In the genomic region with DNA sequence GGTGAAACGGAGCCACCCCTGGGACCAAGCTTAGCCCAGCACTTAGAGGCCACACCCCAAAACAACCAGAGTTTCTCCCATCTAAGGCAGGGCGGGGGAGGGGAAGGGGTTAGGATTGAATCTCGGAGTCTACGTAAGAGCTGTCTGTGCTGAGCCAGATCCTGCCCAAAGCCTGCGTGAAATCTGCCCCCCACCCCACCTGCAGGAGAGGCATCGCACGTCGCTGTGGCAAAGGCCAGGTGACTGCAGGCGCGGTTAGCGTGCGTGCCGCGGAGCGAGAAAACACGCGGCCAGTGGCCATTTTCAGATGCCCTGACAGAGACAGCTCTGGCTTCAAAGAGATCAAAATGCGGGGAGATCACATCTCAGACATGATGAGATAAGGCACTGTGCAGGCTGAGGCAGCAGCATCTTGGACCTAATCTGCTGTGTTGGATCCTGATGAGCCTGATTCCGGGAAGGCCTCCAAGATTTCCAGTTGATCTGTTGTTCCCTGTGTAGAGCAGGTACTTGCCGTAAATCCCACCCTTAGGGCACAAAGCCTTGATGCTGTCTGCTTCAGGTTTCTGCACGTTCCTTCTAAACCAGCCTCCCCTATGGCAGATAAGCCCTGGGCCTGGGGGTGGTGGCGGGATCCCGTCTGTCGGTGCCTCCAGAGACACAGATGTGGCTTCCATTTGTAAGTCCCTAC, we compare ENCODE assay signal across 17 cellular contexts. TPM values are rescaled to one million over a fixed set of nuclear protein-coding genes. Genes with fewer than 3 reads are reported as not detected.
A peak's percentile ranks its signal among the peaks of the same experiment; 100 is the strongest.
DNase-seq lines count a peak whose midpoint lies in the region; ATAC-seq, FAIRE-seq and TF ChIP-seq lines count a peak whose summit lies in the region.
"Had no signal": no experiment of that assay in that cellular context is flagged by ENCODE, and none has a peak within 500 bp of the region (broad histone marks: within the 10 kb centered on the region; RNA-seq: fewer than 3 reads in every experiment).

No MANE protein-coding gene starts in this region.

- H3K4me3 Mint-ChIP-seq in T-helper 17 cell: peak overlapping the region; percentile 25

- H3K27ac ChIP-seq in HepG2 (ENCODE audit: extremely low read length, insufficient read depth, low read length) (no peak overlapping the region), right lobe of liver (no peak overlapping the region), A673 (ENCODE audit: low read depth, low read length, poor library complexity, severe bottlenecking) (no peak overlapping the region)
- H3K27ac ChIP-seq: Peyer's patch had no signal

- peaks cover 4% of the 10 kb centered on the region for H3K27me3 Mint-ChIP-seq in T-helper 17 cell

- 67% methylated on average over 21 of the region's 24 CpGs for WGBS in HepG2 (ENCODE audit: low lambda C conversion rate)
- WGBS in right lobe of liver (ENCODE audit: insufficient coverage, low coverage, low lambda C conversion rate, missing lambda C conversion rate): 87% methylated on average over 10 of the region's 24 CpGs

- peaks cover 23% of the 10 kb centered on the region for H3K4me1 Mint-ChIP-seq in T-helper 17 cell

- no peak overlapping the region for H3K9ac ChIP-seq in HepG2 (ENCODE audit: insufficient read depth, low read depth, low read length)

- H2AFZ ChIP-seq in HepG2 (ENCODE audit: low read length): no peak overlapping the region

- ATAC-seq in HepG2: no peak
- ATAC-seq in right lobe of liver: no peak
- no peak for ATAC-seq in T-helper 17 cell
- ATAC-seq in GM18868 (IDR thresholded peaks at IDR 0.05; ENCODE audit: unreplicated experiment): no peak
- no peak for ATAC-seq in HG03280 (IDR thresholded peaks at IDR 0.05; ENCODE audit: unreplicated experiment)

- DNase-seq in HepG2 (ENCODE audit: low spot score): no peak
- no peak for DNase-seq in right lobe of liver
- DNase-seq in T-helper 17 cell: no peak
- DNase-seq in A673 (ENCODE audit: low spot score): no peak
- DNase-seq: ACHN, DMS 273 treated with DMSO at 0.1 percent for 48 hours, H7, NCI-H187 treated with DMSO at 0.1 percent for 48 hours, NCI-H2171, NCI-H774, Peyer's patch had no signal

- no peak for FAIRE-seq in HepG2 (lab: Jason Lieb, UNC)

- no peak for TF ChIP-seq EP300 in HepG2 (IDR thresholded peaks at IDR 0.05; ENCODE audit: low read depth in 2 of 2, low read length in 2 of 2)
- no peak for TF ChIP-seq EP300 in HepG2 (CRISPR knock-in tag; IDR thresholded peaks at IDR 0.05; ENCODE audit: borderline replicate concordance)

- TF ChIP-seq POLR2A in HepG2 (IDR thresholded peaks at IDR 0.05; ENCODE audit: insufficient read depth in 1 of 2, low read depth in 2 of 2, low read length in 2 of 2): no peak
- no peak for TF ChIP-seq POLR2A in right lobe of liver (IDR thresholded peaks at IDR 0.05)

- H3K4me3 ChIP-seq in HepG2 (replicated peaks in 1 of 3; ENCODE audit: insufficient read depth in 1 of 3, low read depth in 2 of 3, low read length in 3 of 3) (no peak overlapping the region), right lobe of liver (no peak overlapping the region), iPS-18c (ENCODE audit: insufficient read depth, low read depth, low read length) (peak overlapping the region; percentile 9; the same call in 1 of the 2 replicates), A673 (ENCODE audit: low read depth, low read length, poor library complexity, severe bottlenecking) (no peak overlapping the region)
- H3K4me3 ChIP-seq: Peyer's patch had no signal

- peaks cover 6% of the 10 kb centered on the region for H4K20me1 ChIP-seq in HepG2 (ENCODE audit: insufficient read depth, low read length)

- POLR2A ChIA-PET in HepG2 (lab: Yijun Ruan, JAX): no interaction called here
- POLR2A ChIA-PET in A673 (lab: Charles Lee; ENCODE audit: low non-redundant PET): no interaction called here

- H3K4me2 ChIP-seq in HepG2 (ENCODE audit: low read depth, low read length): no peak overlapping the region

- CTCF ChIA-PET in HepG2 (lab: Yijun Ruan, JAX; ENCODE audit: low intra/inter-chr PET ratio, low total read pairs): no interaction called here
- CTCF ChIA-PET in A673 (lab: Charles Lee): no interaction called here

- intact Hi-C loops in HepG2 (cut with micrococcal nuclease; ENCODE audit: unreplicated experiment) (loop anchor here (5.0 kb wide), 2 partner anchors 379 to 1729 kb away; no protein-coding TSS in a partner anchor), right lobe of liver (cut with DNase I) (no loop called here), A673 (cut with micrococcal nuclease; ENCODE audit: unreplicated experiment) (no loop called here)

- TF ChIP-seq CTCF in HepG2 (CRISPR knock-in tag; IDR thresholded peaks at IDR 0.05) (no peak), right lobe of liver (IDR thresholded peaks at IDR 0.05) (no peak), A673 (conservative IDR thresholded peaks at IDR 0.05; ENCODE audit: low read depth, low read length) (no peak)

- H3K36me3 ChIP-seq in HepG2 (replicated peaks in 1 of 2; ENCODE audit: control insufficient read depth in 1 of 2, insufficient read depth in 2 of 2, low read length in 2 of 2) (no peaks in the 10 kb centered on the region), right lobe of liver (no peaks in the 10 kb centered on the region), A673 (ENCODE audit: insufficient read depth, low read length, poor library complexity, severe bottlenecking) (no peaks in the 10 kb centered on the region)
- H3K36me3 ChIP-seq: Peyer's patch had no signal

- H3K4me1 ChIP-seq in HepG2 (ENCODE audit: insufficient read depth, low read length): peaks cover 42% of the 10 kb centered on the region
- H3K4me1 ChIP-seq in right lobe of liver: peaks cover 0 to 14% (median 4%) of the 10 kb centered on the region in 4 donors
- peaks cover 12% of the 10 kb centered on the region for H3K4me1 ChIP-seq in A673 (ENCODE audit: insufficient read depth, low read length, poor library complexity, severe bottlenecking)

- no peaks in the 10 kb centered on the region for H3K9me3 ChIP-seq in HepG2 (ENCODE audit: low read length)
- H3K9me3 ChIP-seq in right lobe of liver: no peaks in the 10 kb centered on the region
- no peaks in the 10 kb centered on the region for H3K9me3 ChIP-seq in T-helper 17 cell (ENCODE audit: control insufficient read depth, low read length, poor library complexity, severe bottlenecking)
- H3K9me3 ChIP-seq in iPS-18c (ENCODE audit: control insufficient read depth, insufficient read depth, low read length): peaks cover 2% of the 10 kb centered on the region
- no peaks in the 10 kb centered on the region for H3K9me3 ChIP-seq in A673 (ENCODE audit: low read depth, low read length, poor library complexity, severe bottlenecking)
- H3K9me3 ChIP-seq: Peyer's patch had no signal

- BruUV-seq in HepG2 (replicated peaks; lab: Mats Ljungman, UMichigan): no TSS peak
- no TSS peak for BruUV-seq in A673 (replicated peaks; lab: Mats Ljungman, UMichigan)

- no peak overlapping the region for H3K27ac Mint-ChIP-seq in T-helper 17 cell

- H3K27me3 ChIP-seq in HepG2 (ENCODE audit: control insufficient read depth in 1 of 2, insufficient read depth in 2 of 2, low read length in 2 of 2) (peaks cover 16 to 60% of the 10 kb centered on the region in 2 experiments), right lobe of liver (no peaks in the 10 kb centered on the region), A673 (replicated peaks; ENCODE audit: insufficient read depth, low read depth, low read length, poor library complexity) (no peaks in the 10 kb centered on the region)
- H3K27me3 ChIP-seq: Peyer's patch had no signal

- H3K36me3 Mint-ChIP-seq in T-helper 17 cell (ENCODE audit: low read depth): no peaks in the 10 kb centered on the region

- TF ChIP-seq RAD21 in HepG2 (CRISPR knock-in tag; IDR thresholded peaks at IDR 0.05): no peak

- H3K79me2 ChIP-seq in HepG2 (ENCODE audit: insufficient read depth, low read length): peaks cover 16% of the 10 kb centered on the region

- in situ Hi-C loops in HepG2 (cut with HindIII; ENCODE audit: extremely low pct_ligation_motif_present, low pct_unique_long_range_greater_than_20kb): no loop called here

RNA-seq across cellular contexts. Expression of a gene that starts 2.5 kb away (rescaled TPM):
- total RNA-seq in HepG2 (2016; rRNA removed; fragmentation: Illumina TruSeq; extraction: Trizol): 10.1 and 27.1 TPM in 2 replicates
- total RNA-seq in HepG2 (2016; cell fraction: cytosol; rRNA removed; fragmentation: Illumina TruSeq; extraction: Trizol; ENCODE audit: low read depth): 2.0 and 2.2 TPM in 2 replicates
- total RNA-seq in HepG2 (2016; cell fraction: insoluble cytoplasmic fraction; rRNA removed; fragmentation: Illumina TruSeq; extraction: Trizol): 9.0 and 27.0 TPM in 2 replicates
- 4.9 and 5.5 TPM in 2 replicates for total RNA-seq in HepG2 (2016; cell fraction: membrane; rRNA removed; fragmentation: Illumina TruSeq; extraction: Trizol)
- 29.4 and 33.0 TPM in 2 replicates for total RNA-seq in HepG2 (2016; cell fraction: nucleus; rRNA removed; fragmentation: Illumina TruSeq; extraction: Trizol)
- 36.4 and 42.1 TPM in 2 replicates for polyA plus RNA-seq in HepG2 (2011; rRNA removed)
- 18.1 and 19.6 TPM in 2 replicates for polyA plus RNA-seq in HepG2 (2011; cell fraction: cytosol; rRNA removed)
- polyA plus RNA-seq in HepG2 (2011; cell fraction: nucleus; rRNA removed): 53.2 and 71.8 TPM in 2 replicates
- polyA plus RNA-seq in HepG2 (2012): 28.3 and 37.6 TPM in 2 replicates
- polyA plus RNA-seq in HepG2 (2016; cell fraction: cytosol; fragmentation: Illumina TruSeq; extraction: Trizol; ENCODE audit: low read depth): 1.3 and 1.4 TPM in 2 replicates
- 8.1 and 10.4 TPM in 2 replicates for polyA plus RNA-seq in HepG2 (2016; cell fraction: insoluble cytoplasmic fraction; fragmentation: Illumina TruSeq; extraction: Trizol; ENCODE audit: low read depth)
- 2.5 and 3.2 TPM in 2 replicates for polyA plus RNA-seq in HepG2 (2016; cell fraction: membrane; fragmentation: Illumina TruSeq; extraction: Trizol; ENCODE audit: low read depth)
- 56.3 and 58.3 TPM in 2 replicates for polyA plus RNA-seq in HepG2 (2016; cell fraction: nucleus; fragmentation: Illumina TruSeq; extraction: Trizol; ENCODE audit: insufficient read depth, low read depth)
- polyA minus RNA-seq in HepG2 (2011; rRNA and poly(A)+ RNA removed; ENCODE audit: low replicate concordance): 28.3 and 40.5 TPM in 2 replicates
- 18.7 and 20.4 TPM in 2 replicates for polyA minus RNA-seq in HepG2 (2011; cell fraction: cytosol; rRNA and poly(A)+ RNA removed)
- 26.1 and 26.5 TPM in 2 replicates for polyA minus RNA-seq in HepG2 (2011; cell fraction: nucleus; rRNA and poly(A)+ RNA removed)
- total RNA-seq in right lobe of liver: 1 to 10 TPM; 2.9 to 8.7 (median 6.4) TPM
- 10 to 100 TPM; 12.6 to 15.5 TPM for total RNA-seq in T-helper 17 cell
- 38.0 and 43.7 TPM in 2 replicates for total RNA-seq in A673 (2021)

RNA-seq across cellular contexts. Expression of a gene that starts 43.2 kb away (rescaled TPM):
- total RNA-seq in HepG2 (2016; rRNA removed; fragmentation: Illumina TruSeq; extraction: Trizol) (not detected in 2 replicates), right lobe of liver (not detected), T-helper 17 cell (under 1 TPM; 0.10 to 0.18 TPM), A673 (2021) (0.11 TPM in 1 of 2 replicates, not detected in the other)
- total RNA-seq in HepG2 (2016; cell fraction: cytosol; rRNA removed; fragmentation: Illumina TruSeq; extraction: Trizol; ENCODE audit: low read depth): not detected in 2 replicates
- total RNA-seq in HepG2 (2016; cell fraction: insoluble cytoplasmic fraction; rRNA removed; fragmentation: Illumina TruSeq; extraction: Trizol): not detected in 2 replicates
- not detected in 2 replicates for total RNA-seq in HepG2 (2016; cell fraction: membrane; rRNA removed; fragmentation: Illumina TruSeq; extraction: Trizol)
- total RNA-seq in HepG2 (2016; cell fraction: nucleus; rRNA removed; fragmentation: Illumina TruSeq; extraction: Trizol): not detected in 2 replicates
- not detected in 2 replicates for polyA plus RNA-seq in HepG2 (2011; rRNA removed)
- not detected in 2 replicates for polyA plus RNA-seq in HepG2 (2011; cell fraction: cytosol; rRNA removed)
- 0.03 TPM in 1 of 2 replicates, not detected in the other for polyA plus RNA-seq in HepG2 (2011; cell fraction: nucleus; rRNA removed)
- not detected in 2 replicates for polyA plus RNA-seq in HepG2 (2012)
- not detected in 2 replicates for polyA plus RNA-seq in HepG2 (2016; cell fraction: cytosol; fragmentation: Illumina TruSeq; extraction: Trizol; ENCODE audit: low read depth)
- not detected in 2 replicates for polyA plus RNA-seq in HepG2 (2016; cell fraction: insoluble cytoplasmic fraction; fragmentation: Illumina TruSeq; extraction: Trizol; ENCODE audit: low read depth)
- polyA plus RNA-seq in HepG2 (2016; cell fraction: membrane; fragmentation: Illumina TruSeq; extraction: Trizol; ENCODE audit: low read depth): not detected in 2 replicates
- not detected in 2 replicates for polyA plus RNA-seq in HepG2 (2016; cell fraction: nucleus; fragmentation: Illumina TruSeq; extraction: Trizol; ENCODE audit: insufficient read depth, low read depth)
- 0.05 TPM in 1 of 2 replicates, not detected in the other for polyA minus RNA-seq in HepG2 (2011; rRNA and poly(A)+ RNA removed; ENCODE audit: low replicate concordance)
- not detected in 2 replicates for polyA minus RNA-seq in HepG2 (2011; cell fraction: cytosol; rRNA and poly(A)+ RNA removed)
- polyA minus RNA-seq in HepG2 (2011; cell fraction: nucleus; rRNA and poly(A)+ RNA removed): 0.13 TPM in 1 of 2 replicates, not detected in the other
- total RNA-seq: Daoy, LHCN-M2, Peyer's patch had no signal
- polyA plus RNA-seq: BJ had no signal

RNA-seq across cellular contexts. Expression of a gene that starts 55.8 kb away (rescaled TPM):
- total RNA-seq in HepG2 (2016; rRNA removed; fragmentation: Illumina TruSeq; extraction: Trizol) (0.13 TPM in 1 of 2 replicates, not detected in the other), right lobe of liver (under 1 TPM in 3 of 6 experiments, not detected in 3; 0.09 to 0.80 (median 0.62) TPM), T-helper 17 cell (under 1 TPM in 1 of 2 donors, not detected in 1; 0.12 TPM), A673 (2021) (not detected in 2 replicates)
- total RNA-seq in HepG2 (2016; cell fraction: cytosol; rRNA removed; fragmentation: Illumina TruSeq; extraction: Trizol; ENCODE audit: low read depth): not detected in 2 replicates
- 0.09 TPM in 1 of 2 replicates, not detected in the other for total RNA-seq in HepG2 (2016; cell fraction: insoluble cytoplasmic fraction; rRNA removed; fragmentation: Illumina TruSeq; extraction: Trizol)
- 0.10 TPM in 1 of 2 replicates, not detected in the other for total RNA-seq in HepG2 (2016; cell fraction: membrane; rRNA removed; fragmentation: Illumina TruSeq; extraction: Trizol)
- 0.16 and 0.28 TPM in 2 replicates for total RNA-seq in HepG2 (2016; cell fraction: nucleus; rRNA removed; fragmentation: Illumina TruSeq; extraction: Trizol)
- polyA plus RNA-seq in HepG2 (2011; rRNA removed): 0.03 and 0.09 TPM in 2 replicates
- polyA plus RNA-seq in HepG2 (2011; cell fraction: cytosol; rRNA removed): 0.01 and 0.03 TPM in 2 replicates
- polyA plus RNA-seq in HepG2 (2011; cell fraction: nucleus; rRNA removed): 0.45 and 0.48 TPM in 2 replicates
- 0.04 TPM in 1 of 2 replicates, not detected in the other for polyA plus RNA-seq in HepG2 (2012)
- not detected in 2 replicates for polyA plus RNA-seq in HepG2 (2016; cell fraction: cytosol; fragmentation: Illumina TruSeq; extraction: Trizol; ENCODE audit: low read depth)
- not detected in 2 replicates for polyA plus RNA-seq in HepG2 (2016; cell fraction: insoluble cytoplasmic fraction; fragmentation: Illumina TruSeq; extraction: Trizol; ENCODE audit: low read depth)
- polyA plus RNA-seq in HepG2 (2016; cell fraction: membrane; fragmentation: Illumina TruSeq; extraction: Trizol; ENCODE audit: low read depth): 0.08 TPM in 1 of 2 replicates, not detected in the other
- polyA plus RNA-seq in HepG2 (2016; cell fraction: nucleus; fragmentation: Illumina TruSeq; extraction: Trizol; ENCODE audit: insufficient read depth, low read depth): 0.14 and 0.17 TPM in 2 replicates
- 0.20 and 0.49 TPM in 2 replicates for polyA minus RNA-seq in HepG2 (2011; rRNA and poly(A)+ RNA removed; ENCODE audit: low replicate concordance)
- polyA minus RNA-seq in HepG2 (2011; cell fraction: cytosol; rRNA and poly(A)+ RNA removed): not detected in 2 replicates
- 0.39 and 0.50 TPM in 2 replicates for polyA minus RNA-seq in HepG2 (2011; cell fraction: nucleus; rRNA and poly(A)+ RNA removed)
- total RNA-seq: Daoy, H7, LHCN-M2 had no signal
- polyA plus RNA-seq: BJ had no signal
